10 cellular contexts compared by ENCODE assay signal in the genomic region with DNA sequence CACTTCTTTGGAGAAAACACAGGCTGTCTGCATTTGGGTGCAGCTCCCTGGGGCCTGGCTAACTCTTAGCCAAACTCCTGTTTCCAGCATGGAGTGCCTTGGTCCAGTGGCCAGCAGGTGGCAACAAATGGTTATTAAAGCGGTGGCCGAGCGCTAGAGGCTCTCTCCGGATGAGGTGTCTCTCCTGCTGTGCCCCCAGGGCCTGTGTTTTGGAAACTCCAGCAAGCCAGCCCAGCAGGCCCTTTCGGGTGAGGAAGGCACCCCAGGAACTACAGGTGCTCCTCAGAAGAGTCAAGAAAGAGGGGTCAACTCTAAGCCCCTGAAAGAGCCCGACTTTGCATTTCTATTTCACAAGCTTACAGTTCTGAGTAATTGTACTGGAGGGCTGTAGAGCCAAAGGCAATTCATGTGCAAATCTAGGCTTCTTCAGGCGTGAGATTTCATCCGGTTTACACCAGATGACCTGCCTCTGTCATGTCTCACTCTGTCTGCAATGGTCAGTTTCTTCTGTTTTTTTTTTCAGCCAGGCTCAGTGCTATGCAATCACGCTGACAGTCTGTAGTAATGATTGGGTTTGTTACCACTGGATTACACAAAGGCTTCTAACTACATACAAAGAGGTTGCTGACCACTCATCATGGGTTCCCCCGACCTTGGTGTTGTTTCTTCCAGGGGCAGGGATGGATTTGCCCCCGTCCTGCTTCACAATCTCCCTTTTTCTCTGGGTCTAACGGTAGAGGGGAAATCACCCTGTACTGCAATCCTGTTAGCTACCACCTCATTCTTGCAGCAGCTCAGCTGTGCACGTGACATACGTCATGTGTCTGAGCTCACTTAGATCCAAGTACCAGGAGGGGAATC. TPM values are rescaled to one million over a fixed set of nuclear protein-coding genes. Genes with fewer than 3 reads are reported as not detected.
DNase-seq lines count a peak whose midpoint lies in the region; ATAC-seq and TF ChIP-seq lines count a peak whose summit lies in the region.
"Had no signal": no experiment of that assay in that cellular context is flagged by ENCODE, and none has a peak within 500 bp of the region (broad histone marks: within the 10 kb centered on the region; RNA-seq: fewer than 3 reads in every experiment).

No MANE protein-coding gene starts in this region.

- H3K27me3 ChIP-seq in mesenchymal stem cell (ENCODE audit: control insufficient read depth in 1 of 2, insufficient read depth in 1 of 2, low read length in 2 of 2): peaks cover 0 to 6% of the 10 kb centered on the region in 2 experiments
- no peaks in the 10 kb centered on the region for H3K27me3 ChIP-seq in suprapubic skin
- H3K27me3 ChIP-seq: BLaER1 had no signal

- no peak overlapping the region for H3K14ac ChIP-seq in mesenchymal stem cell (ENCODE audit: low read length in 2 of 2)

- peak overlapping the region; percentile 75 for H2BK15ac ChIP-seq in mesenchymal stem cell (ENCODE audit: low read depth, poor library complexity, severe bottlenecking)

- H3K9ac ChIP-seq in mesenchymal stem cell (ENCODE audit: low read length): peak overlapping the region; percentile 72
- H3K9ac ChIP-seq: BLaER1 had no signal

- TF ChIP-seq POLR2A in suprapubic skin (IDR thresholded peaks at IDR 0.05): no peak

- peak overlapping the region; percentile 48 for H2AFZ ChIP-seq in mesenchymal stem cell (ENCODE audit: low read depth, low read length)

- peak; percentile 50 for DNase-seq in NCI-H2029 (lab: John Stamatoyannopoulos, UW)
- no peak for DNase-seq in NCI-H2029 treated with DMSO at 0.1 percent for 48 hours (lab: John Stamatoyannopoulos, UW)
- peak; percentile 37 for DNase-seq in NCI-H1694 treated with DMSO at 0.1 percent for 48 hours (lab: John Stamatoyannopoulos, UW)
- DNase-seq in activated CD4-positive, alpha-beta T cell treated with anti-CD3 and anti-CD28 coated beads for 4 hours: peak; percentile 15 to 36
- DNase-seq in epidermal melanocyte (ENCODE audit: insufficient read length, low spot score): peak; percentile 86
- DNase-seq in mesenchymal stem cell: peak; percentile 94
- peak in 1 of 2 donors; percentile 77 for DNase-seq in suprapubic skin (ENCODE audit: low spot score in 2 of 2)

- no peak for TF ChIP-seq EP300 in suprapubic skin (IDR thresholded peaks at IDR 0.05)

- H3K4me3 ChIP-seq in mesenchymal stem cell (ENCODE audit: insufficient read depth in 1 of 2, low read depth in 1 of 2, low read length in 2 of 2) (peak overlapping the region in 1 of 2 experiments; percentile 21), suprapubic skin (no peak overlapping the region)
- H3K4me3 ChIP-seq: BLaER1 had no signal

- WGBS in mesenchymal stem cell: 21% methylated on average over 14 of the region's 14 CpGs
- WGBS in suprapubic skin: 38% methylated on average over 14 of the region's 14 CpGs

- H3K36me3 ChIP-seq in mesenchymal stem cell (ENCODE audit: control insufficient read depth in 1 of 2, insufficient read depth in 2 of 2, low read depth in 1 of 2, low read length in 2 of 2) (no peaks in the 10 kb centered on the region), suprapubic skin (no peaks in the 10 kb centered on the region)
- H3K36me3 ChIP-seq: BLaER1 had no signal

- no peak overlapping the region for H3K23ac ChIP-seq in mesenchymal stem cell (ENCODE audit: low read length in 2 of 2)

- peak; percentile 32 to 71 for TF ChIP-seq CTCF in suprapubic skin (IDR thresholded peaks at IDR 0.05)

- H2BK120ac ChIP-seq in mesenchymal stem cell (ENCODE audit: low read depth, low read length): peak overlapping the region; percentile 82

- H3K9me3 ChIP-seq in mesenchymal stem cell (ENCODE audit: control insufficient read depth, low read length) (no peaks in the 10 kb centered on the region), suprapubic skin (no peaks in the 10 kb centered on the region)
- H3K9me3 ChIP-seq: BLaER1 had no signal

- H2BK5ac ChIP-seq in mesenchymal stem cell (ENCODE audit: low read depth, low read length, poor library complexity, severe bottlenecking): no peak overlapping the region

- H3K27ac ChIP-seq in mesenchymal stem cell (ENCODE audit: low read length, poor library complexity, severe bottlenecking) (peak overlapping the region; percentile 61), suprapubic skin (no peak overlapping the region)
- H3K27ac ChIP-seq: BLaER1, epithelial cell of prostate had no signal

- H3K4ac ChIP-seq in mesenchymal stem cell (ENCODE audit: low read depth in 1 of 2, low read length in 2 of 2): peak overlapping the region; percentile 13 to 20

- no peak overlapping the region for H2AK5ac ChIP-seq in mesenchymal stem cell (ENCODE audit: low read length, severe bottlenecking)

- H3K4me1 ChIP-seq in mesenchymal stem cell (ENCODE audit: control insufficient read depth, insufficient read depth, low read depth, low read length) (peaks cover 10% of the 10 kb centered on the region), suprapubic skin (peaks cover 7% of the 10 kb centered on the region)

- H4K8ac ChIP-seq in mesenchymal stem cell (ENCODE audit: low read length): peak overlapping the region; percentile 88

- H4K91ac ChIP-seq in mesenchymal stem cell (ENCODE audit: low read length): peak overlapping the region; percentile 53

- H2BK12ac ChIP-seq in mesenchymal stem cell (ENCODE audit: low read length in 2 of 2): peak overlapping the region; percentile 70 to 87

- no peak overlapping the region for H3K4me2 ChIP-seq in mesenchymal stem cell (ENCODE audit: low read length, poor library complexity, severe bottlenecking)
- H3K4me2 ChIP-seq: BLaER1 had no signal

- peak overlapping the region in 1 of 2 experiments; percentile 67 for H3K18ac ChIP-seq in mesenchymal stem cell (ENCODE audit: low read depth in 1 of 2, low read length in 2 of 2)

- ATAC-seq in HG02610 (IDR thresholded peaks at IDR 0.05; ENCODE audit: unreplicated experiment): peak; percentile 66

- no peaks in the 10 kb centered on the region for H3K79me1 ChIP-seq in mesenchymal stem cell (replicated peaks; ENCODE audit: low read length, poor library complexity, severe bottlenecking)

RNA-seq across cellular contexts. Expression of a gene that starts 7.6 kb away (rescaled TPM):
- 6.4 TPM for polyA plus RNA-seq in mesenchymal stem cell (2013, experiment 1 of 2)
- polyA plus RNA-seq in mesenchymal stem cell (2013, experiment 2 of 2): 6.1 TPM
- not detected for total RNA-seq in suprapubic skin
